In the genomic region with DNA sequence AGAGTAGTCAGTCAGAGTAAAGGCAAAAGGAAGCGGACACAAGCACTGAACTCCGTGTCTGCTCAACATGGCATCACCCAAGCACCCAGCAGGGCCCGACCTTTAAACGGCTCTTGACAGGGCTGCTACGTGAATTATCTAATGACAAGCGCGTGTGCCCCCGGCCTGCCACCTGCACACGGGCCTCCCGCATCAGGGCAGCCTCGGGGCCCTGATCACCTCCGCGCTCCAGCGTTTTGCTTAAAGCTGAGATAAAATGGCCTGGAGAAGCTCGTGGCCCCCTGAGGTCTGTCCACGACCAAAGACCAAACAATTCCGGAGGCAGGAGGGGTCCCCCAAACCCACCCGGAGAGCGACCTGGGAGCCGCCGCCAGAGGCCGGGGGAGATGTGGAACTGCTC, we compare ENCODE assay signal across 7 cellular contexts. TPM values are rescaled to one million over a fixed set of nuclear protein-coding genes. Genes with fewer than 3 reads are reported as not detected.
DNase-seq lines count a peak whose midpoint lies in the region; ATAC-seq and TF ChIP-seq lines count a peak whose summit lies in the region.

No MANE protein-coding gene starts in this region.

- no peak for TF ChIP-seq CTCF in upper lobe of left lung (IDR thresholded peaks at IDR 0.05)

- H3K9me3 ChIP-seq in muscle layer of colon (ENCODE audit: low read length) (no peaks in the 10 kb centered on the region), upper lobe of left lung (no peaks in the 10 kb centered on the region)

- peak overlapping the region; percentile 88 for H3K27ac ChIP-seq in muscle layer of colon (ENCODE audit: low read depth, low read length)
- peak overlapping the region; percentile 95 to 98 (median 96) for H3K27ac ChIP-seq in upper lobe of left lung

- H3K4me3 ChIP-seq in muscle layer of colon (ENCODE audit: low read depth in 1 of 2, low read length in 2 of 2), result peak overlapping the region; percentile 86 to 98
- peak overlapping the region; percentile 91 to 96 (median 94) for H3K4me3 ChIP-seq in upper lobe of left lung

- peaks cover 18% of the 10 kb centered on the region for H3K4me1 ChIP-seq in muscle layer of colon (ENCODE audit: insufficient read depth, low read length)
- peaks cover 10 to 25% (median 13%) of the 10 kb centered on the region in 4 donors for H3K4me1 ChIP-seq in upper lobe of left lung

- DNase-seq in SW480 (ENCODE audit: low spot score) (peak; percentile 3), upper lobe of left lung (no peak), NCI-H187 (lab: John Stamatoyannopoulos, UW) (no peak)
- peak; percentile 14 for DNase-seq in effector CD8-positive, alpha-beta T cell (lab: John Stamatoyannopoulos, UW)

- ATAC-seq in GM18858 (IDR thresholded peaks at IDR 0.05; ENCODE audit: unreplicated experiment) (peak; percentile 9), HG02970 (IDR thresholded peaks at IDR 0.05; ENCODE audit: low FRiP score, unreplicated experiment) (peak; percentile 16), upper lobe of left lung (ENCODE audit: low FRiP score in 2 of 2) (peak in 1 of 2 donors; percentile 12)

- no peak for TF ChIP-seq EP300 in upper lobe of left lung (IDR thresholded peaks at IDR 0.05)

- peak overlapping the region; percentile 93 for H3K9ac ChIP-seq in muscle layer of colon (ENCODE audit: low read length)

- 0% methylated on average over 11 to 14 of the region's 22 CpGs for WGBS in upper lobe of left lung, 2 donors

- TF ChIP-seq POLR2A in upper lobe of left lung (IDR thresholded peaks at IDR 0.05), result no peak

- H3K27me3 ChIP-seq in muscle layer of colon (ENCODE audit: control insufficient read depth in 1 of 2, insufficient read depth in 2 of 2, low read length in 2 of 2), result no peaks in the 10 kb centered on the region
- no peaks in the 10 kb centered on the region for H3K27me3 ChIP-seq in upper lobe of left lung

- peaks cover 20% of the 10 kb centered on the region for H3K36me3 ChIP-seq in muscle layer of colon (ENCODE audit: insufficient read depth, low read length)
- H3K36me3 ChIP-seq in upper lobe of left lung, result peaks cover 9 to 17% (median 13%) of the 10 kb centered on the region in 4 donors

RNA-seq across cellular contexts. Expression of a gene that starts 0.4 kb away (rescaled TPM):
- total RNA-seq in upper lobe of left lung, result 100 to 1,000 TPM in 2 of 6 donors, 10 to 100 TPM in 4; 40.2 to 129 (median 83.3) TPM

RNA-seq across cellular contexts. Expression of a gene that starts 5.5 kb away (rescaled TPM):
- total RNA-seq in upper lobe of left lung, result not detected

RNA-seq across cellular contexts. Expression of a gene that starts 28.6 kb away (rescaled TPM):
- total RNA-seq in upper lobe of left lung, result not detected

Comparison
In these comparisons a context has a peak if more than half of its experiments do, and no peak if none do; other contexts are left out.
1. DNase-seq: peak in SW480 (single experiment) and effector CD8-positive, alpha-beta T cell (single experiment); none in upper lobe of left lung (0 of 2) and NCI-H187 (0 of 2).